In genomic region chr6:86825436-86825835, GRCh38 we compare ENCODE assay signal across 31 cellular contexts.
"Had no signal": no experiment of that assay in that cellular context is flagged by ENCODE, and none has a peak within 500 bp of the region (broad histone marks: within the 10 kb centered on the region; RNA-seq: fewer than 3 reads in every experiment).

No MANE protein-coding gene starts in this region.

- H3K36me3 ChIP-seq: ascending aorta, cardiac muscle cell, WERI-Rb-1 had no signal

- H3K27me3 ChIP-seq: ascending aorta, cardiac muscle cell had no signal

- H3K9me3 ChIP-seq: ascending aorta had no signal

- DNase-seq: activated CD4-positive, alpha-beta memory T cell treated with anti-CD3 and anti-CD28 coated beads, Interleukin-2, amount 10 ng/mL, durations not matched to agents 7 days and 5 days; activated CD4-positive, alpha-beta T cell treated with anti-CD3 and anti-CD28 coated beads for 1 hour; activated CD4-positive, alpha-beta T cell treated with anti-CD3 and anti-CD28 coated beads for 36 hours; activated CD4-positive, alpha-beta T cell treated with anti-CD3 and anti-CD28 coated beads for 48 hours; activated CD4-positive, alpha-beta T cell treated with anti-CD3 and anti-CD28 coated beads, Interleukin-2, amount 10 ng/mL, durations not matched to agents 7 days and 5 days; activated CD4-positive, alpha-beta T cell treated with anti-CD3 and anti-CD28 coated beads, Interleukin-2, amount 50 U/mL, for 48 hours; activated CD4-positive, CD25-positive, alpha-beta regulatory T cell; activated CD8-positive, alpha-beta memory T cell treated with anti-CD3 and anti-CD28 coated beads for 24 hours; activated CD8-positive, alpha-beta memory T cell treated with anti-CD3 and anti-CD28 coated beads, Interleukin-2, amount 10 ng/mL, durations not matched to agents 7 days and 5 days; activated CD8-positive, alpha-beta memory T cell treated with anti-CD3 and anti-CD28 coated beads, Interleukin-2, amount 50 U/mL, for 48 hours; activated CD8-positive, alpha-beta T cell treated with anti-CD3 and anti-CD28 coated beads, Interleukin-2, amount 10 ng/mL, durations not matched to agents 7 days and 5 days; activated effector memory CD4-positive, alpha-beta T cell treated with Interleukin-2 at 50 U/mL for 16 hours; activated gamma-delta T cell; activated naive CD4-positive, alpha-beta T cell treated with anti-CD3 and anti-CD28 coated beads, Interleukin-2, amount 10 ng/mL, durations not matched to agents 7 days and 5 days; activated naive CD4-positive, alpha-beta T cell treated with Interleukin-2 at 50 U/mL for 16 hours; activated naive CD8-positive, alpha-beta T cell treated with anti-CD3 and anti-CD28 coated beads, Interleukin-2, amount 10 ng/mL, durations not matched to agents 7 days and 5 days; activated naive CD8-positive, alpha-beta T cell treated with anti-CD3 and anti-CD28 coated beads, Interleukin-2, amount 50 U/mL, for 24 hours; activated T-cell treated with anti-CD3 and anti-CD28 coated beads, Interleukin-2, amount 50 U/mL, for 24 hours; activated T-cell treated with anti-CD3 and anti-CD28 coated beads, Interleukin-2, amount 50 U/mL, for 48 hours; amygdala; anterior cingulate cortex; cerebellar nuclear complex; T-helper 1 cell; T-helper 2 cell; T-helper 9 cell; WERI-Rb-1 had no signal

- H3K27ac ChIP-seq: ascending aorta, cardiac muscle cell, WERI-Rb-1 had no signal

- ATAC-seq: activated CD4-positive, alpha-beta T cell treated with anti-CD3 and anti-CD28 coated beads for 36 hours; activated CD4-positive, CD25-positive, alpha-beta regulatory T cell treated with anti-CD3 and anti-CD28 coated beads, Interleukin-2, amount 50 U/mL, for 24 hours; activated CD8-positive, alpha-beta memory T cell treated with anti-CD3 and anti-CD28 coated beads, Interleukin-2, amount 10 ng/mL, durations not matched to agents 7 days and 5 days; activated CD8-positive, alpha-beta T cell treated with anti-CD3 and anti-CD28 coated beads, Interleukin-2, amount 10 ng/mL, durations not matched to agents 7 days and 5 days; activated naive CD8-positive, alpha-beta T cell treated with anti-CD3 and anti-CD28 coated beads, Interleukin-2, amount 50 U/mL, for 24 hours; WTC11 had no signal

- H3K4me3 ChIP-seq: ascending aorta, cardiac muscle cell had no signal

- FAIRE-seq: bronchial epithelial cell had no signal

- H3K4me1 ChIP-seq: ascending aorta had no signal
